In the genomic region with DNA sequence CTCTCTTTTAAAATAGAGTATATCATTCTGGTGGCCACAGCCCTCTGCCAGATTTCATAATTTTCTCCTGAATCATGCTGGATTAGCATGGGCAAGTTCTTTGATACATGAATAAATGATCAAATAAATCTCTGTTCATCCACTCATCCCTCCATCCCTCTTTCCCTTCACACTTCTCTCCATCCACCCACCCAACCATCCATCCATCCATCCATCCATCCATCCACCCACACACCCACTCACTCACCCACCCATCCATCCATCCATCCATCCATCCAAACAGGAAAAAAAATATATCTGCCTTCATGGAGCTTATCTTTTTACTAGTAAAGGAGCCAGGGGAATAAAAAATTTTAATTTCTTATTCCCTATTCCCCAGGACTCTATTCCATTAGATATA, we compare ENCODE assay signal across 32 cellular contexts.
"Had no signal": no experiment of that assay in that cellular context is flagged by ENCODE, and none has a peak within 500 bp of the region (broad histone marks: within the 10 kb centered on the region; RNA-seq: fewer than 3 reads in every experiment).

No MANE protein-coding gene starts in this region.

- H3K4me3 Mint-ChIP-seq: naive thymus-derived CD8-positive, alpha-beta T cell; natural killer cell treated with Interleukin-12 subunit alpha and Interleukin-12 subunit beta and Interleukin-15 and Interleukin-18, amount 100 ng/mL, for 72 hours; neural progenitor cell; stimulated activated memory B cell treated with anti-CD40 and anti-IgM and Interleukin-4, amounts not matched to agents 10 μg/mL and 1 μg/mL and 100 μg/mL, for 72 hours; stimulated activated naive CD8-positive, alpha-beta T cell treated with anti-CD3 and anti-CD28 coated beads, Interleukin-15, amount 100 ng/mL, for 72 hours; type B pancreatic cell had no signal

- H3K4me2 ChIP-seq: neural progenitor cell, smooth muscle cell had no signal

- H3K27ac ChIP-seq: neural progenitor cell, ovary, parathyroid adenoma, psoas muscle, right lobe of liver, sigmoid colon, skin epidermis, spleen, suprapubic skin, testis, tibial artery, transverse colon, upper lobe of right lung, uterus had no signal

- H2AFZ ChIP-seq: neural progenitor cell, parathyroid adenoma had no signal

- H3K9me3 ChIP-seq: ovary, psoas muscle, right lobe of liver, sigmoid colon, spleen, suprapubic skin, testis, tibial artery, upper lobe of right lung, uterus had no signal

- H3K27ac Mint-ChIP-seq: natural killer cell treated with Interleukin-12 subunit alpha and Interleukin-12 subunit beta and Interleukin-15 and Interleukin-18, amount 100 ng/mL, for 72 hours; neural progenitor cell; progenitor cell of endocrine pancreas; stimulated activated memory B cell treated with anti-CD40 and anti-IgM and Interleukin-4, amounts not matched to agents 10 μg/mL and 1 μg/mL and 100 μg/mL, for 72 hours; stimulated activated naive CD8-positive, alpha-beta T cell treated with anti-CD3 and anti-CD28 coated beads, Interleukin-15, amount 100 ng/mL, for 72 hours; type B pancreatic cell had no signal

- H3K36me3 ChIP-seq: neural progenitor cell, ovary, right lobe of liver, sigmoid colon, spleen, suprapubic skin, tibial artery, transverse colon, upper lobe of right lung, uterus had no signal

- H3K27me3 ChIP-seq: neural progenitor cell, right lobe of liver, sigmoid colon, spleen, suprapubic skin, testis, tibial artery, transverse colon, upper lobe of right lung, uterus had no signal

- H3K9ac ChIP-seq: neural progenitor cell, parathyroid adenoma had no signal

- H3K4me1 Mint-ChIP-seq: neural progenitor cell; stimulated activated memory B cell treated with anti-CD40 and anti-IgM and Interleukin-4, amounts not matched to agents 10 μg/mL and 1 μg/mL and 100 μg/mL, for 72 hours had no signal

- H3K79me2 ChIP-seq: parathyroid adenoma had no signal

- H3K27me3 Mint-ChIP-seq: naive thymus-derived CD8-positive, alpha-beta T cell; progenitor cell of endocrine pancreas; stimulated activated memory B cell treated with anti-CD40 and anti-IgM and Interleukin-4, amounts not matched to agents 10 μg/mL and 1 μg/mL and 100 μg/mL, for 72 hours; stimulated activated naive CD8-positive, alpha-beta T cell treated with anti-CD3 and anti-CD28 coated beads, Interleukin-15, amount 100 ng/mL, for 72 hours; type B pancreatic cell had no signal

- H3K36me3 Mint-ChIP-seq: naive thymus-derived CD8-positive, alpha-beta T cell; natural killer cell treated with Interleukin-12 subunit alpha and Interleukin-12 subunit beta and Interleukin-15 and Interleukin-18, amount 100 ng/mL, for 72 hours; neural progenitor cell; type B pancreatic cell had no signal

- H3K9me3 Mint-ChIP-seq: naive thymus-derived CD8-positive, alpha-beta T cell; natural killer cell treated with Interleukin-12 subunit alpha and Interleukin-12 subunit beta and Interleukin-15 and Interleukin-18, amount 100 ng/mL, for 72 hours; neural progenitor cell; stimulated activated naive CD8-positive, alpha-beta T cell treated with anti-CD3 and anti-CD28 coated beads, Interleukin-15, amount 100 ng/mL, for 72 hours; type B pancreatic cell had no signal

- DNase-seq: naive thymus-derived CD8-positive, alpha-beta T cell; occipital lobe; ovary; posterior cingulate gyrus; psoas muscle; right cardiac atrium; right lobe of liver; sigmoid colon; spleen; stimulated activated CD4-positive, alpha-beta T cell treated with anti-CD3 and anti-CD28 coated beads, Interleukin-12 subunit alpha, Interleukin-12 subunit beta, amount 100 ng/mL, for 4 hours; stimulated activated CD4-positive, alpha-beta T cell treated with anti-CD3 and anti-CD28 coated beads, Interleukin-1b, Interleukin-23, amount 100 ng/mL, for 48 hours; stimulated activated CD4-positive, alpha-beta T cell treated with anti-CD3 and anti-CD28 coated beads, Interleukin-4, amount 100 ng/mL, for 1 hour; stimulated activated CD4-positive, alpha-beta T cell treated with anti-CD3 and anti-CD28 coated beads, Interleukin-4, amount 100 ng/mL, for 4 hours; stimulated activated CD8-positive, alpha-beta memory T cell treated with anti-CD3 and anti-CD28 coated beads, Interleukin-4, amount 100 ng/mL, for 48 hours; stimulated activated naive CD4-positive, alpha-beta T cell; stimulated activated naive CD8-positive, alpha-beta T cell treated with anti-CD3 and anti-CD28 coated beads, Interleukin-15, amount 100 ng/mL, for 72 hours; stimulated activated naive CD8-positive, alpha-beta T cell treated with anti-CD3 and anti-CD28 coated beads, Interleukin-15, Interleukin-2, amounts not matched to agents 100 U/mL and 50 U/mL, for 24 hours; substantia nigra; testis; tibial artery; transverse colon; upper lobe of right lung; uterus had no signal

- H3K4me3 ChIP-seq: neural progenitor cell, ovary, psoas muscle, right lobe of liver, sigmoid colon, skin epidermis, smooth muscle cell, spleen, suprapubic skin, testis, tibial artery, transverse colon, upper lobe of right lung, uterus had no signal

- ATAC-seq: naive thymus-derived CD8-positive, alpha-beta T cell; natural killer cell treated with Interleukin-12 subunit alpha and Interleukin-12 subunit beta and Interleukin-15 and Interleukin-18, amount 100 ng/mL, for 72 hours; psoas muscle; right cardiac atrium; right lobe of liver; stimulated activated memory B cell treated with anti-CD40 and anti-IgM and Interleukin-4, amounts not matched to agents 10 μg/mL and 1 μg/mL and 100 μg/mL, for 72 hours; stimulated activated naive CD8-positive, alpha-beta T cell treated with anti-CD3 and anti-CD28 coated beads, Interleukin-15, amount 100 ng/mL, for 72 hours; stimulated activated naive CD8-positive, alpha-beta T cell treated with anti-CD3 and anti-CD28 coated beads, Interleukin-15, Interleukin-2, amounts not matched to agents 100 U/mL and 50 U/mL, for 24 hours; upper lobe of right lung had no signal

- H3K4me1 ChIP-seq: neural progenitor cell, parathyroid adenoma, psoas muscle, right lobe of liver, sigmoid colon, spleen, suprapubic skin, testis, tibial artery, transverse colon, upper lobe of right lung, uterus had no signal
